ENCODE assay signal across 8 cellular contexts in the genomic region with DNA sequence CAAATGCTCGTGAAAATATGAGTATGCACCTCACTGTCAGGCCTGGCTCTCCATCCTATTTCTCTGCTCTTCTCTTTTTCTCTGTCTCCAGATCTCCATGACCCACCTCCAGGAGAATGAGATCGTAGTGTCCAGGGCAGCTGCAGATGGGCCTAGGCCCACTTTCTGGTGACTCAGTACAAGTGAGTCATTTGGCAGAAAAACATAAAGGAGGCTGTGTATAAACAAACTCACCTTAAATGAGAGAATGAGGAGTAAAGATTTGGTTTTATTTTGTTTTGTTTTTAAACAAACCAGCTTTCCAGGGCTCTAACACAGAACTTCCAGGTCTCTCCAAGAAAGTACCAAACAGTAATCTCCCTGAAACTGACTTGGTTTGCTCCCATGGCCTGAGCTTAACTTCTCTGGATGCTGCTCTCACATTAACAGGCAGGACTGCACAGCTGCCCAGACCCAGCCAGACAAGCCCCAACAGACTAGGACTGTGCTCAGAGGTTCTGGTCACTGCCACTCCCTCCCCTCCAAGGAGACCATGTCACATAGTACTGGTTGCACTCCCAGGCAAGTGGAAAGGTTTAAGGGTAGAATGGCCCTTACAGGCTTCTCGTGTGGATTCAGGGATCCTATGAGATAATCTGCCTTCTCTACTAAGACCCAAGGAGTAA. TPM values are rescaled to one million over a fixed set of nuclear protein-coding genes. Genes with fewer than 3 reads are reported as not detected.
DNase-seq lines count a peak whose midpoint lies in the region; ATAC-seq, FAIRE-seq and TF ChIP-seq lines count a peak whose summit lies in the region.

No MANE protein-coding gene starts in this region.

- H2BK20ac ChIP-seq in H1 (ENCODE audit: low read length) = no peak overlapping the region

- peak overlapping the region; percentile 73 for H3K4me3 Mint-ChIP-seq in CD8-positive, alpha-beta T cell

- no peak for TF ChIP-seq CTCF in CD8-positive, alpha-beta T cell (IDR thresholded peaks at IDR 0.05)
- TF ChIP-seq CTCF in PC-9 (conservative IDR thresholded peaks at IDR 0.05) (no peak), H1 (IDR thresholded peaks at IDR 0.05; ENCODE audit: control extremely low read depth in 1 of 3, insufficient read depth in 1 of 3, low read depth in 1 of 3, low read length in 3 of 3) (no peak), osteoblast (IDR thresholded peaks at IDR 0.05; ENCODE audit: extremely low read depth, low read depth, low read length) (no peak)

- H3K4me1 ChIP-seq in CD8-positive, alpha-beta T cell (ENCODE audit: insufficient read depth, low read length) = peaks cover 31% of the 10 kb centered on the region
- H3K4me1 ChIP-seq in PC-9 (replicated peaks; ENCODE audit: insufficient read depth) (peaks cover 54% of the 10 kb centered on the region), H1 (replicated peaks in 1 of 4; ENCODE audit: control insufficient read depth in 3 of 4, insufficient read depth in 4 of 4, low read length in 3 of 4) (peaks cover 10 to 26% (median 16%) of the 10 kb centered on the region in 4 experiments; a peak in 6 of 7 replicates), osteoblast (ENCODE audit: insufficient read depth, low read length) (peaks cover 52% of the 10 kb centered on the region), neuronal stem cell (ENCODE audit: control insufficient read depth in 2 of 2, insufficient read depth in 1 of 2, low read depth in 1 of 2, low read length in 2 of 2) (peaks cover 12 to 30% of the 10 kb centered on the region in 2 donors)

- no peak overlapping the region for H3K14ac ChIP-seq in H1 (ENCODE audit: insufficient read length)
- H3K14ac ChIP-seq in neuronal stem cell (ENCODE audit: low read length) = no peak overlapping the region

- H3K27me3 ChIP-seq in CD8-positive, alpha-beta T cell (ENCODE audit: insufficient read depth, low read length) = no peaks in the 10 kb centered on the region
- no peaks in the 10 kb centered on the region for H3K27me3 ChIP-seq in PC-9 (ENCODE audit: insufficient read depth, low read depth)
- peaks cover 7 to 30% (median 19%) of the 10 kb centered on the region in 4 experiments for H3K27me3 ChIP-seq in H1 (replicated peaks in 1 of 4; ENCODE audit: control insufficient read depth in 3 of 4, extremely low read depth in 1 of 4, insufficient read depth in 3 of 4, low read length in 3 of 4)
- H3K27me3 ChIP-seq in osteoblast (ENCODE audit: insufficient read depth, low read length) = no peaks in the 10 kb centered on the region
- H3K27me3 ChIP-seq in neuronal stem cell (ENCODE audit: control insufficient read depth in 3 of 3, insufficient read depth in 3 of 3, low read depth in 1 of 3, low read length in 3 of 3) = peaks cover 0 to 16% (median 6%) of the 10 kb centered on the region in 3 experiments

- H2BK12ac ChIP-seq in H1 (ENCODE audit: low read depth, low read length) (no peak overlapping the region), neuronal stem cell (ENCODE audit: low read length) (no peak overlapping the region)

- no peak for TF ChIP-seq EP300 in H1 (IDR thresholded peaks at IDR 0.05; ENCODE audit: borderline replicate concordance in 1 of 2, low read depth in 2 of 2, low read length in 2 of 2)

- peaks cover 9% of the 10 kb centered on the region; the same call in 1 of the 2 replicates for H3K23me2 ChIP-seq in H1 (ENCODE audit: low read depth, low read length)

- H3K4me3 ChIP-seq in CD8-positive, alpha-beta T cell (ENCODE audit: low read depth, low read length) = no peak overlapping the region
- H3K4me3 ChIP-seq in PC-9 (no peak overlapping the region), H1 (ENCODE audit: extremely low read depth in 1 of 4, insufficient read depth in 2 of 4, low read depth in 3 of 4, low read length in 4 of 4) (no peak overlapping the region), osteoblast (ENCODE audit: insufficient read depth, low read length) (no peak overlapping the region), neuronal stem cell (ENCODE audit: low read length in 2 of 2) (no peak overlapping the region)

- H2AK5ac ChIP-seq in H1 (ENCODE audit: low read depth, low read length) (no peak overlapping the region), neuronal stem cell (ENCODE audit: low read depth, low read length) (no peak overlapping the region)

- no peaks in the 10 kb centered on the region for H3K9me3 ChIP-seq in CD8-positive, alpha-beta T cell (ENCODE audit: low read length)
- H3K9me3 ChIP-seq in PC-9 (ENCODE audit: insufficient read depth, low read depth) (no peaks in the 10 kb centered on the region), H1 (ENCODE audit: insufficient read depth in 2 of 2, low read depth in 1 of 2, low read length in 1 of 2) (no peaks in the 10 kb centered on the region), osteoblast (ENCODE audit: low read depth, low read length) (no peaks in the 10 kb centered on the region), neuronal stem cell (replicated peaks in 1 of 2; ENCODE audit: control insufficient read depth in 2 of 2, insufficient read depth in 1 of 2, low read depth in 1 of 2, low read length in 2 of 2) (no peaks in the 10 kb centered on the region)

- H3K36me3 Mint-ChIP-seq in CD8-positive, alpha-beta T cell = peaks cover 7% of the 10 kb centered on the region

- FAIRE-seq in H1 (lab: Jason Lieb, UNC) = no peak

- WGBS in H1 (ENCODE audit: extremely low coverage in 1 of 2, insufficient coverage in 1 of 2, insufficient read length in 1 of 2, insufficient replicate concordance in 2 of 2, low coverage in 1 of 2, low lambda C conversion rate in 2 of 2, missing lambda C conversion rate in 1 of 2), 2 experiments = 92% methylated on average over 3 of the region's 3 CpGs; no CpG with 5 or more reads in 1 of the 2 experiments
- WGBS in neuronal stem cell (ENCODE audit: extremely low coverage in 2 of 2, insufficient read length in 2 of 2, insufficient replicate concordance in 1 of 2), 2 donors = no CpG with 5 or more reads among the region's 3 CpGs

- H3K79me2 ChIP-seq in PC-9 (ENCODE audit: low read depth) (no peaks in the 10 kb centered on the region), H1 (ENCODE audit: control insufficient read depth in 1 of 2, insufficient read depth in 2 of 2, low read length in 2 of 2) (no peaks in the 10 kb centered on the region), osteoblast (ENCODE audit: insufficient read depth, low read length) (peaks cover 27% of the 10 kb centered on the region)

- no peak overlapping the region for H3K9ac ChIP-seq in H1 (replicated peaks in 1 of 4; ENCODE audit: extremely low read depth in 1 of 4, low read depth in 3 of 4, low read length in 3 of 4)
- no peak overlapping the region for H3K9ac ChIP-seq in neuronal stem cell (ENCODE audit: low read depth, low read length, poor library complexity)

- no peak overlapping the region for H3K27ac Mint-ChIP-seq in CD8-positive, alpha-beta T cell

- peaks cover 22% of the 10 kb centered on the region for H3F3A ChIP-seq in PC-9 (ENCODE audit: insufficient read depth, low read depth)

- TF ChIP-seq RAD21 in H1 (IDR thresholded peaks at IDR 0.05 in 1 of 2, conservative IDR thresholded peaks at IDR 0.05 in 1 of 2; ENCODE audit: low read depth in 2 of 2, low read length in 2 of 2) = no peak

- TF ChIP-seq POLR2A in H1 (IDR thresholded peaks at IDR 0.05; ENCODE audit: control extremely low read depth in 1 of 2, low read depth in 2 of 2, low read length in 2 of 2) = no peak

- CTCF ChIA-PET in CD8-positive, alpha-beta T cell (lab: Charles Lee) = no interaction called here
- CTCF ChIA-PET in PC-9 (lab: Charles Lee) (no interaction called here), H1 (lab: Charles Lee; ENCODE audit: partially characterized antibody) (interaction anchor here (0.6 to 1.5 kb wide), 3 partner anchors 62 to 167 kb away, joined by 3 to 5 read pairs (median 3); no protein-coding TSS in a partner anchor)

- no peak overlapping the region for H3K18ac ChIP-seq in H1 (ENCODE audit: extremely low read depth, low read length)
- H3K18ac ChIP-seq in neuronal stem cell (ENCODE audit: low read length) = no peak overlapping the region

- H3K36me3 ChIP-seq in CD8-positive, alpha-beta T cell (ENCODE audit: insufficient read depth, low read length) = no peaks in the 10 kb centered on the region
- no peaks in the 10 kb centered on the region for H3K36me3 ChIP-seq in PC-9 (ENCODE audit: low read depth)
- H3K36me3 ChIP-seq in H1 (ENCODE audit: control insufficient read depth in 2 of 4, insufficient read depth in 4 of 4, low read length in 3 of 4) = no peaks in the 10 kb centered on the region
- H3K36me3 ChIP-seq in osteoblast (ENCODE audit: insufficient read depth, low read length) = peaks cover 3% of the 10 kb centered on the region
- H3K36me3 ChIP-seq in neuronal stem cell (replicated peaks in 1 of 2; ENCODE audit: control insufficient read depth in 2 of 2, insufficient read depth in 2 of 2, low read length in 2 of 2) = no peaks in the 10 kb centered on the region

- no peak overlapping the region for H2AFZ ChIP-seq in PC-9
- no peak overlapping the region for H2AFZ ChIP-seq in H1 (ENCODE audit: low read length)
- no peak overlapping the region for H2AFZ ChIP-seq in osteoblast (ENCODE audit: low read length)
- H2AFZ ChIP-seq in neuronal stem cell (ENCODE audit: low read length) = no peak overlapping the region

- H3K4ac ChIP-seq in H1 (replicated peaks; ENCODE audit: insufficient read length, low read depth, low read length) = no peak overlapping the region
- H3K4ac ChIP-seq in neuronal stem cell (ENCODE audit: low read length) = no peak overlapping the region

- POLR2A ChIA-PET in CD8-positive, alpha-beta T cell (lab: Charles Lee) = no interaction called here
- POLR2A ChIA-PET in PC-9 (lab: Charles Lee; ENCODE audit: unreplicated experiment) (interaction anchor here (0.5 to 0.6 kb wide), 2 partner anchors 37 to 169 kb away, joined by 3 to 4 read pairs; no protein-coding TSS in a partner anchor), H1 (lab: Charles Lee; ENCODE audit: partially characterized antibody) (interaction anchor here (0.7 kb wide), 1 partner anchor 18 kb away, joined by 3 read pairs; no protein-coding TSS in a partner anchor)

- no peaks in the 10 kb centered on the region for H3K79me1 ChIP-seq in H1 (ENCODE audit: low read depth, low read length)
- H3K79me1 ChIP-seq in neuronal stem cell (ENCODE audit: low read depth, low read length) = no peaks in the 10 kb centered on the region

- H3K4me2 ChIP-seq in PC-9 = peak overlapping the region; percentile 80
- H3K4me2 ChIP-seq in H1 (ENCODE audit: insufficient read depth in 1 of 2, low read depth in 2 of 2, low read length in 2 of 2) = no peak overlapping the region; a peak in 1 of 4 replicates
- H3K4me2 ChIP-seq in osteoblast (ENCODE audit: insufficient read depth, low read length) = peak overlapping the region; percentile 76
- H3K4me2 ChIP-seq in neuronal stem cell (ENCODE audit: insufficient read depth, low read length, poor library complexity, severe bottlenecking) = no peak overlapping the region

- H2BK5ac ChIP-seq in H1 (ENCODE audit: low read depth, low read length) = no peak overlapping the region
- no peak overlapping the region for H2BK5ac ChIP-seq in neuronal stem cell (ENCODE audit: low read length)

- ATAC-seq in CD8-positive, alpha-beta T cell = no peak
- no peak for ATAC-seq in GM18511 (IDR thresholded peaks at IDR 0.05; ENCODE audit: unreplicated experiment)
- no peak for ATAC-seq in HG03097 (IDR thresholded peaks at IDR 0.05; ENCODE audit: low FRiP score, unreplicated experiment)

- H3K9me3 Mint-ChIP-seq in CD8-positive, alpha-beta T cell = no peaks in the 10 kb centered on the region

- H3K23ac ChIP-seq in H1 (ENCODE audit: insufficient read length) (no peak overlapping the region), neuronal stem cell (ENCODE audit: low read depth, low read length, poor library complexity) (no peak overlapping the region)

- H4K5ac ChIP-seq in H1 (ENCODE audit: insufficient read length, low read depth, low read length) = no peak overlapping the region

- 0 out of 2 replicates have a peak overlapping the region, but pooled peaks have one; percentile 3 for H2BK15ac ChIP-seq in H1 (ENCODE audit: low read length)
- no peak overlapping the region for H2BK15ac ChIP-seq in neuronal stem cell (ENCODE audit: low read length)

- H4K8ac ChIP-seq in H1 (ENCODE audit: extremely low read depth, insufficient read depth, low read length) (no peak overlapping the region), neuronal stem cell (ENCODE audit: low read depth, low read length) (no peak overlapping the region)

- no TSS peak for BruUV-seq in PC-9 (replicated peaks; lab: Mats Ljungman, UMichigan)

- H4K91ac ChIP-seq in H1 (replicated peaks; ENCODE audit: insufficient read length, low read length) (no peak overlapping the region), neuronal stem cell (ENCODE audit: low read depth, low read length, poor library complexity) (no peak overlapping the region)

- H3K4me1 Mint-ChIP-seq in CD8-positive, alpha-beta T cell (ENCODE audit: low read depth) = peaks cover 30% of the 10 kb centered on the region

- no peaks in the 10 kb centered on the region for H3K9me2 ChIP-seq in PC-9 (ENCODE audit: insufficient read depth)

- H4K20me1 ChIP-seq in PC-9 (ENCODE audit: insufficient read depth) (no peaks in the 10 kb centered on the region), H1 (replicated peaks in 1 of 2; ENCODE audit: control insufficient read depth in 1 of 2, insufficient read depth in 2 of 2, low read length in 2 of 2) (no peaks in the 10 kb centered on the region), osteoblast (ENCODE audit: insufficient read depth, low read length) (no peaks in the 10 kb centered on the region)

- no peak overlapping the region for H2BK120ac ChIP-seq in H1 (replicated peaks; ENCODE audit: low read depth, low read length)
- H2BK120ac ChIP-seq in neuronal stem cell (ENCODE audit: low read depth, low read length) = no peak overlapping the region

- H3K56ac ChIP-seq in H1 (replicated peaks; ENCODE audit: insufficient read length, low read depth, low read length) = no peak overlapping the region

- DNase-seq in CD8-positive, alpha-beta T cell = no peak
- peak in 1 of 2 experiments; percentile 64 for DNase-seq in PC-9
- DNase-seq in H1 (ENCODE audit: low read depth in 1 of 2, low spot score in 2 of 2) = no peak
- DNase-seq in osteoblast (ENCODE audit: insufficient read length, low spot score, missing footprints) = peak; percentile 93
- DNase-seq in neuronal stem cell (ENCODE audit: low spot score) = no peak
- no peak for DNase-seq in NCI-H2029 treated with DMSO at 0.1 percent for 48 hours (lab: John Stamatoyannopoulos, UW)

- peaks cover 15% of the 10 kb centered on the region for H3K27me3 Mint-ChIP-seq in CD8-positive, alpha-beta T cell (ENCODE audit: low read depth)

- intact Hi-C loops in CD8-positive, alpha-beta T cell (cut with DNase I, micrococcal nuclease) = loop anchor here (5.0 to 10.0 kb wide), 4 partner anchors 35 to 537 kb away; a partner anchor contains a TSS
- intact Hi-C loops in PC-9 (cut with micrococcal nuclease; ENCODE audit: unreplicated experiment) = no loop called here

- H3K27ac ChIP-seq in CD8-positive, alpha-beta T cell (ENCODE audit: low read depth, low read length) = no peak overlapping the region
- H3K27ac ChIP-seq in PC-9 = no peak overlapping the region
- no peak overlapping the region for H3K27ac ChIP-seq in H1 (ENCODE audit: low read depth, low read length)
- H3K27ac ChIP-seq in osteoblast (ENCODE audit: low read depth, low read length) = peak overlapping the region; percentile 34
- H3K27ac ChIP-seq in neuronal stem cell (replicated peaks; ENCODE audit: low read length) = no peak overlapping the region

RNA-seq across cellular contexts. Expression of a gene that starts 1.5 kb away (rescaled TPM):
- total RNA-seq in CD8-positive, alpha-beta T cell = 10 to 100 TPM; 20.8 to 21.5 TPM
- total RNA-seq in PC-9 (2021) = 30.2 and 33.5 TPM in 2 replicates
- 9.7 and 13.1 TPM in 2 replicates for total RNA-seq in H1 (2021; fragmentation: NEBNext Ultra II Directional; extraction: Animal tissue kit (Norgen Biotek cat#: 25700))
- polyA plus RNA-seq in H1 (2011; rRNA removed) = 5.0 and 5.3 TPM in 2 replicates
- polyA plus RNA-seq in H1 (2011; cell fraction: cytosol; rRNA removed) = 3.2 TPM
- 5.4 TPM for polyA plus RNA-seq in H1 (2011; cell fraction: nucleus; rRNA removed)
- 4.5 to 6.0 TPM (median 5.0 TPM) in 4 replicates for polyA plus RNA-seq in H1 (2012, experiment 1 of 2)
- 0.62 TPM for polyA plus RNA-seq in H1 (2012, experiment 2 of 2)
- 5.1 TPM for polyA plus RNA-seq in H1 (2013, experiment 1 of 2)
- 5.3 TPM for polyA plus RNA-seq in H1 (2013, experiment 2 of 2)
- polyA minus RNA-seq in H1 (2011; rRNA and poly(A)+ RNA removed) = 9.4 and 11.0 TPM in 2 replicates
- polyA minus RNA-seq in H1 (2011; cell fraction: cytosol; rRNA and poly(A)+ RNA removed) = 8.3 TPM
- 8.0 TPM for polyA minus RNA-seq in H1 (2011; cell fraction: nucleus; rRNA and poly(A)+ RNA removed)
- total RNA-seq in osteoblast = 114 and 117 TPM in 2 replicates
- polyA plus RNA-seq in neuronal stem cell (2013, experiment 1 of 2) = 10.1 TPM
- 9.8 TPM for polyA plus RNA-seq in neuronal stem cell (2013, experiment 2 of 2)

Comparison
In these comparisons a context has a peak if more than half of its experiments do, and no peak if none do; other contexts are left out.
1. H3K4me2 ChIP-seq: peak in PC-9 (single experiment) and osteoblast (single experiment); none in H1 (0 of 2) and neuronal stem cell (single experiment).